In the genomic region with DNA sequence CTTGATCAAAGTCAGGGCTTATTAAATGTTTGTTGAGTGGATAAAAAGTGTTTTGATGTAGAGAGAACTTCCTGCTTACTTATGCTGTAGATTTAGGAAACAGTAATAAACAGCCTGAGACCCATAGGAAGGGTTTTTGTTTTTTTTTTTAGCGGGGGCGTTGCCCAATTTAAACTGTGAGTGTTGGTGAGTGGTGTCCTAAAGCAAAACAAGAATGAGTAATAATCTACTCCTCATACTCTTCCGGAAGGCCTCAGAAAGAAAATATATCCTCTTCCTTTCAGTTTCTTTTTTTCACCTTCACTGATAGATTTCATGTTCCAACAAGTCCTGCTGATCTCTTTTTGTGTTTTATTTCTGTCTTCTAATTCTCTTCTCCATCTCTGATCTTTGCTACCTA, we compare ENCODE assay signal across 12 cellular contexts.
DNase-seq lines count a peak whose midpoint lies in the region; ATAC-seq and TF ChIP-seq lines count a peak whose summit lies in the region.
"Had no signal": no experiment of that assay in that cellular context is flagged by ENCODE, and none has a peak within 500 bp of the region (broad histone marks: within the 10 kb centered on the region; RNA-seq: fewer than 3 reads in every experiment).

No MANE protein-coding gene starts in this region.

- H3K36me3 ChIP-seq in SK-N-SH (replicated peaks in 1 of 2; ENCODE audit: control insufficient read depth in 1 of 2, insufficient read depth in 2 of 2, low read length in 1 of 2) (no peaks in the 10 kb centered on the region), osteoblast (ENCODE audit: insufficient read depth, low read length) (no peaks in the 10 kb centered on the region)
- H3K36me3 ChIP-seq: neutrophil had no signal

- TF ChIP-seq CTCF in SK-N-SH (IDR thresholded peaks at IDR 0.05) (no peak), osteoblast (IDR thresholded peaks at IDR 0.05; ENCODE audit: extremely low read depth, low read depth, low read length) (no peak)

- peaks cover 0 to 3% of the 10 kb centered on the region in 2 experiments; a peak in 1 of 4 replicates for H3K4me1 ChIP-seq in SK-N-SH (ENCODE audit: control insufficient read depth in 1 of 2, insufficient read depth in 2 of 2, low read depth in 1 of 2, low read length in 1 of 2)
- H3K4me1 ChIP-seq in osteoblast (ENCODE audit: insufficient read depth, low read length), result peaks cover 5% of the 10 kb centered on the region
- H3K4me1 ChIP-seq: testis had no signal

- H2AFZ ChIP-seq in SK-N-SH (ENCODE audit: low read depth) (no peak overlapping the region; the same call in 1 of the 2 replicates), osteoblast (ENCODE audit: low read length) (peak overlapping the region; percentile 51)

- H3K36me3 Mint-ChIP-seq in activated T-helper 2 cell treated with anti-CD3 and anti-CD28 coated beads, Interferon-gamma antibody, Interleukin-2, Interleukin-4, amounts not matched to agents 10 μg/mL and 5 μg/mL and 100 μg/mL, durations not matched to agents 14 hours and 24 hours and 36 hours (ENCODE audit: low read depth), result no peaks in the 10 kb centered on the region

- peak overlapping the region in 1 of 2 experiments; percentile 1; a peak in 1 of 4 replicates for H3K4me3 ChIP-seq in SK-N-SH (ENCODE audit: low read depth in 2 of 2, low read length in 1 of 2)
- peak overlapping the region; percentile 41 for H3K4me3 ChIP-seq in osteoblast (ENCODE audit: insufficient read depth, low read length)
- H3K4me3 ChIP-seq: testis had no signal

- H3K27ac Mint-ChIP-seq in activated T-helper 2 cell treated with anti-CD3 and anti-CD28 coated beads, Interferon-gamma antibody, Interleukin-2, Interleukin-4, amounts not matched to agents 10 μg/mL and 5 μg/mL and 100 μg/mL, durations not matched to agents 14 hours and 24 hours and 36 hours, result peak overlapping the region; percentile 72
- H3K27ac Mint-ChIP-seq: endodermal cell had no signal

- H3K27me3 ChIP-seq in SK-N-SH (ENCODE audit: insufficient read depth), result no peaks in the 10 kb centered on the region
- no peaks in the 10 kb centered on the region for H3K27me3 ChIP-seq in osteoblast (ENCODE audit: insufficient read depth, low read length)
- H3K27me3 ChIP-seq: neutrophil, testis had no signal

- peak overlapping the region; percentile 35 for H3K4me3 Mint-ChIP-seq in activated T-helper 2 cell treated with anti-CD3 and anti-CD28 coated beads, Interferon-gamma antibody, Interleukin-2, Interleukin-4, amounts not matched to agents 10 μg/mL and 5 μg/mL and 100 μg/mL, durations not matched to agents 14 hours and 24 hours and 36 hours (ENCODE audit: low read depth)
- H3K4me3 Mint-ChIP-seq: endodermal cell had no signal

- H3K9ac ChIP-seq in SK-N-SH, result no peak overlapping the region

- no peaks in the 10 kb centered on the region for H3F3A ChIP-seq in SK-N-SH (replicated peaks; ENCODE audit: insufficient read depth)

- H3K9me3 Mint-ChIP-seq in activated T-helper 2 cell treated with anti-CD3 and anti-CD28 coated beads, Interferon-gamma antibody, Interleukin-2, Interleukin-4, amounts not matched to agents 10 μg/mL and 5 μg/mL and 100 μg/mL, durations not matched to agents 14 hours and 24 hours and 36 hours, result no peaks in the 10 kb centered on the region
- H3K9me3 Mint-ChIP-seq: endodermal cell had no signal

- DNase-seq in SK-N-SH, result no peak
- DNase-seq in activated T-helper 2 cell treated with anti-CD3 and anti-CD28 coated beads, Interferon-gamma antibody, Interleukin-2, Interleukin-4, amounts not matched to agents 10 μg/mL and 5 μg/mL and 100 μg/mL, durations not matched to agents 14 hours and 24 hours and 36 hours (ENCODE audit: low spot score), result no peak
- DNase-seq in osteoblast (ENCODE audit: insufficient read length, low spot score, missing footprints), result no peak
- no peak for DNase-seq in SW480 (ENCODE audit: low spot score)
- DNase-seq: endodermal cell; stimulated activated CD4-positive, alpha-beta T cell treated with anti-CD3 and anti-CD28 coated beads, Interleukin-4, amount 100 ng/mL, for 1 hour; testis had no signal

- no peak overlapping the region for H3K27ac ChIP-seq in SK-N-SH (ENCODE audit: low read depth in 2 of 2, low read length in 1 of 2)
- H3K27ac ChIP-seq in osteoblast (ENCODE audit: low read depth, low read length), result peak overlapping the region; percentile 49
- H3K27ac ChIP-seq: neutrophil, testis had no signal

- TF ChIP-seq RAD21 in SK-N-SH (IDR thresholded peaks at IDR 0.05; ENCODE audit: low read length), result no peak

- 48% methylated on average over 3 of the region's 3 CpGs for WGBS in SK-N-SH (ENCODE audit: low lambda C conversion rate)

- H3K9me2 ChIP-seq in SK-N-SH, result no peaks in the 10 kb centered on the region

- peak overlapping the region; percentile 34; the same call in 1 of the 2 replicates for H3K4me2 ChIP-seq in SK-N-SH
- peak overlapping the region; percentile 73 for H3K4me2 ChIP-seq in osteoblast (ENCODE audit: insufficient read depth, low read length)

- no peaks in the 10 kb centered on the region for H3K27me3 Mint-ChIP-seq in activated T-helper 2 cell treated with anti-CD3 and anti-CD28 coated beads, Interferon-gamma antibody, Interleukin-2, Interleukin-4, amounts not matched to agents 10 μg/mL and 5 μg/mL and 100 μg/mL, durations not matched to agents 14 hours and 24 hours and 36 hours (ENCODE audit: low read depth)

- H3K79me2 ChIP-seq in SK-N-SH (ENCODE audit: insufficient read depth), result no peaks in the 10 kb centered on the region
- H3K79me2 ChIP-seq in osteoblast (ENCODE audit: insufficient read depth, low read length), result peaks cover 4% of the 10 kb centered on the region

- H3K9me3 ChIP-seq in SK-N-SH (no peaks in the 10 kb centered on the region), osteoblast (ENCODE audit: low read depth, low read length) (no peaks in the 10 kb centered on the region)
- H3K9me3 ChIP-seq: neutrophil, testis had no signal

- ATAC-seq in SK-N-SH treated with all-trans-retinoic acid at 6 μM for 48 hours, result no peak
- ATAC-seq in GM21619 (IDR thresholded peaks at IDR 0.05; ENCODE audit: unreplicated experiment), result peak; percentile 57
- no peak for ATAC-seq in GM18511 (IDR thresholded peaks at IDR 0.05; ENCODE audit: unreplicated experiment)
- no peak for ATAC-seq in GM19397 (IDR thresholded peaks at IDR 0.05; ENCODE audit: unreplicated experiment)

- POLR2A ChIA-PET in SK-N-SH (lab: Yijun Ruan, JAX), result no interaction called here

- peaks cover 6% of the 10 kb centered on the region for H3K4me1 Mint-ChIP-seq in activated T-helper 2 cell treated with anti-CD3 and anti-CD28 coated beads, Interferon-gamma antibody, Interleukin-2, Interleukin-4, amounts not matched to agents 10 μg/mL and 5 μg/mL and 100 μg/mL, durations not matched to agents 14 hours and 24 hours and 36 hours (ENCODE audit: low read depth)

- TF ChIP-seq EP300 in SK-N-SH (IDR thresholded peaks at IDR 0.05; ENCODE audit: borderline replicate concordance in 1 of 2, low read depth in 1 of 2, low read length in 1 of 2), result no peak

- no peaks in the 10 kb centered on the region for H4K20me1 ChIP-seq in SK-N-SH (ENCODE audit: insufficient read depth)
- H4K20me1 ChIP-seq in osteoblast (ENCODE audit: insufficient read depth, low read length), result peaks cover 5% of the 10 kb centered on the region

- CTCF ChIA-PET in SK-N-SH (lab: Yijun Ruan, JAX), result interaction anchor here (1.5 kb wide), 1 partner anchor 57 kb away, joined by 5 read pairs; no protein-coding TSS in a partner anchor

- intact Hi-C loops in activated T-helper 2 cell treated with anti-CD3 and anti-CD28 coated beads, Interferon-gamma antibody, Interleukin-2, Interleukin-4, amounts not matched to agents 10 μg/mL and 5 μg/mL and 100 μg/mL, durations not matched to agents 14 hours and 24 hours and 36 hours (cut with micrococcal nuclease), result no loop called here

TF ChIP-seq in SK-N-SH, 30 proteins besides CTCF, POLR2A, EP300 and RAD21 (continues in another document):
- TF ChIP-seq GABPA (IDR thresholded peaks at IDR 0.05; ENCODE audit: low read depth), result no peak
- TF ChIP-seq MXI1 (IDR thresholded peaks at IDR 0.05; ENCODE audit: low read depth, low read length), result no peak
- no peak for TF ChIP-seq RCOR1 (IDR thresholded peaks at IDR 0.05; ENCODE audit: low read length)
- TF ChIP-seq, protein P1, sequence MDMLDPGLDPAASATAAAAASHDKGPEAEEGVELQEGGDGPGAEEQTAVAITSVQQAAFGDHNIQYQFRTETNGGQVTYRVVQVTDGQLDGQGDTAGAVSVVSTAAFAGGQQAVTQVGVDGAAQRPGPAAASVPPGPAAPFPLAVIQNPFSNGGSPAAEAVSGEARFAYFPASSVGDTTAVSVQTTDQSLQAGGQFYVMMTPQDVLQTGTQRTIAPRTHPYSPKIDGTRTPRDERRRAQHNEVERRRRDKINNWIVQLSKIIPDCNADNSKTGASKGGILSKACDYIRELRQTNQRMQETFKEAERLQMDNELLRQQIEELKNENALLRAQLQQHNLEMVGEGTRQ (IDR thresholded peaks at IDR 0.05; ENCODE audit: borderline replicate concordance, low read depth, low read length), result no peak
- no peak for TF ChIP-seq GATA2 (CRISPR knock-in tag; IDR thresholded peaks at IDR 0.05)
- no peak for TF ChIP-seq RXRA (IDR thresholded peaks at IDR 0.05; ENCODE audit: borderline replicate concordance, low read depth)
- TF ChIP-seq, protein P2, sequence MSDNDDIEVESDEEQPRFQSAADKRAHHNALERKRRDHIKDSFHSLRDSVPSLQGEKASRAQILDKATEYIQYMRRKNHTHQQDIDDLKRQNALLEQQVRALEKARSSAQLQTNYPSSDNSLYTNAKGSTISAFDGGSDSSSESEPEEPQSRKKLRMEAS (IDR thresholded peaks at IDR 0.05; ENCODE audit: low read depth), result no peak

TF ChIP-seq in SK-N-SH treated with all-trans-retinoic acid at 6 μM for 48 hours, 23 proteins besides CTCF, POLR2A, EP300 and RAD21 (continues in another document):
- TF ChIP-seq GLIS3 (CRISPR knock-in tag; IDR thresholded peaks at IDR 0.05) (no peak), PPARA (CRISPR knock-in tag; IDR thresholded peaks at IDR 0.05; ENCODE audit: borderline replicate concordance) (no peak), ZC3H10 (CRISPR knock-in tag; IDR thresholded peaks at IDR 0.05) (no peak)
